Comparison of ENCODE assay signal across 18 cellular contexts in the genomic region with DNA sequence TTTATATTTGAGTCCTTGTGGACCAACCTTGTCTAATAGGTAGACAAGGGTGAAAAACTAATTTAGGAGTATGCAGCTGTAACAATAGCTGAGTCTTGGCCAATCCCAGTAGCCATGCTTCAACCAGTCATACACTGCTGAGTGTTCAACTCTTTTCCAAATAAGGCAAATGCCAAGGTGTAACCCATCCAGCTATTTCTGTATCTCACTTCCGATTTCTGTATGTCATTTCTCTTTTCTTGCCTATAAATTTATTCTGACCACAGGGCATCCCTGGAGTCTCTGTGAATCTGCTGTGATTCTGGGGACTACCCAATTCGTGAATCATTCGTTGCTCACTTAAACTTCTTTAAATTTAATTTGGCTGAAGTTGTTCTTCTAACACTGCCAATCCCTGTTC.
A peak's percentile ranks its signal among the peaks of the same experiment; 100 is the strongest.
DNase-seq lines count a peak whose midpoint lies in the region; ATAC-seq, FAIRE-seq and TF ChIP-seq lines count a peak whose summit lies in the region.
"Had no signal": no experiment of that assay in that cellular context is flagged by ENCODE, and none has a peak within 500 bp of the region (broad histone marks: within the 10 kb centered on the region; RNA-seq: fewer than 3 reads in every experiment).

No MANE protein-coding gene starts in this region.

- 93% methylated on average over 3 of the region's 3 CpGs for WGBS in smooth muscle cell (ENCODE audit: low lambda C conversion rate)

- no peak for TF ChIP-seq POLR2A in GM12892 (IDR thresholded peaks at IDR 0.05; ENCODE audit: low read depth, low read length)

- no peak overlapping the region for H2AFZ ChIP-seq in smooth muscle cell (ENCODE audit: low read depth)

- no peaks in the 10 kb centered on the region for H3K27me3 ChIP-seq in smooth muscle cell (ENCODE audit: low read depth)
- H3K27me3 ChIP-seq: cardiac muscle cell had no signal

- H3K27ac ChIP-seq in skin epidermis (peak overlapping the region in 12 of 21 experiments; percentile 15 to 76 (median 49)), smooth muscle cell (ENCODE audit: low read depth) (no peak overlapping the region)
- H3K27ac ChIP-seq: cardiac muscle cell had no signal

- no peak overlapping the region for H3K4me2 ChIP-seq in smooth muscle cell

- peak; percentile 34 for DNase-seq in Daoy (ENCODE audit: low read depth)
- DNase-seq in MV-4-11 (lab: John Stamatoyannopoulos, UW) = peak; percentile 12
- DNase-seq in GM12892 (ENCODE audit: insufficient read length) = no peak
- DNase-seq in putamen (ENCODE audit: low spot score) = no peak
- DNase-seq in smooth muscle cell (lab: John Stamatoyannopoulos, UW; ENCODE audit: unreplicated experiment) = no peak
- DNase-seq in SW480 (ENCODE audit: low spot score) = no peak
- DNase-seq: activated CD4-positive, alpha-beta T cell treated with anti-CD3 and anti-CD28 coated beads, Interleukin-2, amount 10 ng/mL, durations not matched to agents 24 days and 14 days; activated naive CD8-positive, alpha-beta T cell treated with anti-CD3 and anti-CD28 coated beads for 36 hours; activated T-cell treated with anti-CD3 and anti-CD28 coated beads, Interleukin-2, amount 50 U/mL, for 24 hours; DMS 273 treated with DMSO at 0.1 percent for 48 hours; H9; NCI-H1105 treated with DMSO at 0.1 percent for 48 hours; NK-92 treated with Interleukin-12 subunit alpha and Interleukin-12 subunit beta, amount 100 ng/mL, for 24 hours; posterior cingulate gyrus; T-helper 9 cell had no signal

- ATAC-seq in esophagus mucosa = peak; percentile 84

- H3K36me3 ChIP-seq in smooth muscle cell (ENCODE audit: low read depth) = no peaks in the 10 kb centered on the region
- H3K36me3 ChIP-seq: cardiac muscle cell had no signal

- no peaks in the 10 kb centered on the region for H3F3A ChIP-seq in smooth muscle cell (ENCODE audit: low read depth)

- H3K79me2 ChIP-seq in smooth muscle cell (ENCODE audit: low read depth) = peaks cover 33% of the 10 kb centered on the region

- no peaks in the 10 kb centered on the region for H3K9me3 ChIP-seq in smooth muscle cell (replicated peaks; ENCODE audit: low read depth)

- peaks cover 15% of the 10 kb centered on the region for H3K4me1 ChIP-seq in smooth muscle cell (ENCODE audit: low read depth)

- no peak overlapping the region for H3K9ac ChIP-seq in smooth muscle cell (ENCODE audit: low read depth)

- TF ChIP-seq CTCF in smooth muscle cell (IDR thresholded peaks at IDR 0.05; ENCODE audit: borderline replicate concordance, insufficient read depth, poor library complexity, severe bottlenecking) = no peak

- H4K20me1 ChIP-seq in smooth muscle cell (ENCODE audit: low read depth) = peaks cover 10% of the 10 kb centered on the region

- FAIRE-seq in GM12892 (lab: Jason Lieb, UNC) = no peak

- H3K4me3 ChIP-seq in skin epidermis (no peak overlapping the region), smooth muscle cell (no peak overlapping the region)
- H3K4me3 ChIP-seq: cardiac muscle cell had no signal

Comparison
In these comparisons a context has a peak if more than half of its experiments do, and no peak if none do; other contexts are left out.
1. DNase-seq: peak in Daoy (single experiment) and MV-4-11 (single experiment); none in GM12892 (single experiment), putamen (single experiment), smooth muscle cell (single experiment) and SW480 (single experiment).